Comparison of ENCODE assay signal across 1 cellular context in genomic region chr6:34526241-34526972, GRCh38.
TF ChIP-seq lines count a peak whose summit lies in the region.

No MANE protein-coding gene starts in this region.

TF ChIP-seq in K562, 482 proteins besides CTCF, POLR2A, EP300 and RAD21 (continued from another document):
- TF ChIP-seq REST (CRISPR knock-in tag; IDR thresholded peaks at IDR 0.05; ENCODE audit: low read depth) (no peak), THAP7 (CRISPR knock-in tag; IDR thresholded peaks at IDR 0.05) (no peak), MEF2A (IDR thresholded peaks at IDR 0.05; ENCODE audit: control insufficient read depth, low read depth, low read length) (no peak), ZNF124 (CRISPR knock-in tag; IDR thresholded peaks at IDR 0.05) (no peak), ERF (CRISPR knock-in tag; IDR thresholded peaks at IDR 0.05) (0 out of 2 replicates have a peak, but pooled peaks have one; percentile 20), NFYB (IDR thresholded peaks at IDR 0.05; ENCODE audit: extremely low read depth, insufficient read length) (no peak), LARP7 (IDR thresholded peaks at IDR 0.05) (no peak), ZBTB7A (IDR thresholded peaks at IDR 0.05; ENCODE audit: borderline replicate concordance, control insufficient read depth, low read depth, low read length) (peak; percentile 23; the same call in 1 of the 2 replicates), ID3 (CRISPR knock-in tag; IDR thresholded peaks at IDR 0.05) (no peak), ID3 (tag; IDR thresholded peaks at IDR 0.05) (0 out of 2 replicates have a peak, but pooled peaks have one; percentile 15), CC2D1A (IDR thresholded peaks at IDR 0.05) (no peak), ZNF3 (CRISPR knock-in tag; IDR thresholded peaks at IDR 0.05) (no peak), SREBF1 (IDR thresholded peaks at IDR 0.05; ENCODE audit: borderline replicate concordance, low read depth, low read length) (no peak), MECOM (CRISPR knock-in tag; IDR thresholded peaks at IDR 0.05) (no peak), NCOA1 (IDR thresholded peaks at IDR 0.05; ENCODE audit: low read depth) (no peak), ARID2 (IDR thresholded peaks at IDR 0.05) (no peak), ZNF589 (CRISPR knock-in tag; IDR thresholded peaks at IDR 0.05; ENCODE audit: low read depth) (0 out of 2 replicates have a peak, but pooled peaks have one; percentile 6), NONO (IDR thresholded peaks at IDR 0.05; ENCODE audit: low read depth in 2 of 2, low read length in 1 of 2) (no peak), SUPT5H (IDR thresholded peaks at IDR 0.05) (0 out of 2 replicates have a peak, but pooled peaks have one; percentile 3), KAT2B (IDR thresholded peaks at IDR 0.05; ENCODE audit: low read depth, low read length) (no peak), TSC22D4 (tag; IDR thresholded peaks at IDR 0.05) (no peak), DPF2 (IDR thresholded peaks at IDR 0.05) (no peak), BCLAF1 (IDR thresholded peaks at IDR 0.05; ENCODE audit: borderline replicate concordance in 1 of 2, control insufficient read depth in 1 of 2, low read depth in 2 of 2, low read length in 1 of 2) (no peak), HSF4 (CRISPR knock-in tag; IDR thresholded peaks at IDR 0.05; ENCODE audit: borderline replicate concordance) (0 out of 2 replicates have a peak, but pooled peaks have one; percentile 4), TEAD1 (CRISPR knock-in tag; IDR thresholded peaks at IDR 0.05) (no peak), SMAD4 (CRISPR knock-in tag; conservative IDR thresholded peaks at IDR 0.05) (peak; percentile 57; the same call in 1 of the 2 replicates), ZKSCAN8 (CRISPR knock-in tag; IDR thresholded peaks at IDR 0.05) (no peak), ZNF584 (CRISPR knock-in tag; IDR thresholded peaks at IDR 0.05; ENCODE audit: low read depth) (no peak), ZNF76 (CRISPR knock-in tag; IDR thresholded peaks at IDR 0.05; ENCODE audit: borderline replicate concordance) (0 out of 2 replicates have a peak, but pooled peaks have one; percentile 40), KAT8 (IDR thresholded peaks at IDR 0.05; ENCODE audit: low read depth) (no peak), ZNF175 (CRISPR knock-in tag; IDR thresholded peaks at IDR 0.05; ENCODE audit: low read depth) (0 out of 2 replicates have a peak, but pooled peaks have one; percentile 33), NR4A1 (CRISPR knock-in tag; IDR thresholded peaks at IDR 0.05) (no peak), NR4A1 (tag; IDR thresholded peaks at IDR 0.05) (0 out of 2 replicates have a peak, but pooled peaks have one; percentile 40), TAL1 (IDR thresholded peaks at IDR 0.05) (no peak), RFX1 (IDR thresholded peaks at IDR 0.05) (no peak), RBM39 (optimal IDR thresholded peaks at IDR 0.05; ENCODE audit: low read depth, low read length) (no peak), ZNF507 (tag; conservative IDR thresholded peaks at IDR 0.05) (no peak), CBX3 (IDR thresholded peaks at IDR 0.05; ENCODE audit: borderline replicate concordance in 1 of 2, low read length in 2 of 2) (no peak)
- TF ChIP-seq, protein P1, sequence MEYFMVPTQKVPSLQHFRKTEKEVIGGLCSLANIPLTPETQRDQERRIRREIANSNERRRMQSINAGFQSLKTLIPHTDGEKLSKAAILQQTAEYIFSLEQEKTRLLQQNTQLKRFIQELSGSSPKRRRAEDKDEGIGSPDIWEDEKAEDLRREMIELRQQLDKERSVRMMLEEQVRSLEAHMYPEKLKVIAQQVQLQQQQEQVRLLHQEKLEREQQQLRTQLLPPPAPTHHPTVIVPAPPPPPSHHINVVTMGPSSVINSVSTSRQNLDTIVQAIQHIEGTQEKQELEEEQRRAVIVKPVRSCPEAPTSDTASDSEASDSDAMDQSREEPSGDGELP (CRISPR knock-in tag; IDR thresholded peaks at IDR 0.05; ENCODE audit: borderline replicate concordance) = no peak; the same call in 1 of the 2 replicates
- TF ChIP-seq, protein P2, sequence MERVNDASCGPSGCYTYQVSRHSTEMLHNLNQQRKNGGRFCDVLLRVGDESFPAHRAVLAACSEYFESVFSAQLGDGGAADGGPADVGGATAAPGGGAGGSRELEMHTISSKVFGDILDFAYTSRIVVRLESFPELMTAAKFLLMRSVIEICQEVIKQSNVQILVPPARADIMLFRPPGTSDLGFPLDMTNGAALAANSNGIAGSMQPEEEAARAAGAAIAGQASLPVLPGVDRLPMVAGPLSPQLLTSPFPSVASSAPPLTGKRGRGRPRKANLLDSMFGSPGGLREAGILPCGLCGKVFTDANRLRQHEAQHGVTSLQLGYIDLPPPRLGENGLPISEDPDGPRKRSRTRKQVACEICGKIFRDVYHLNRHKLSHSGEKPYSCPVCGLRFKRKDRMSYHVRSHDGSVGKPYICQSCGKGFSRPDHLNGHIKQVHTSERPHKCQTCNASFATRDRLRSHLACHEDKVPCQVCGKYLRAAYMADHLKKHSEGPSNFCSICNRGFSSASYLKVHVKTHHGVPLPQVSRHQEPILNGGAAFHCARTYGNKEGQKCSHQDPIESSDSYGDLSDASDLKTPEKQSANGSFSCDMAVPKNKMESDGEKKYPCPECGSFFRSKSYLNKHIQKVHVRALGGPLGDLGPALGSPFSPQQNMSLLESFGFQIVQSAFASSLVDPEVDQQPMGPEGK (CRISPR knock-in tag; IDR thresholded peaks at IDR 0.05; ENCODE audit: borderline replicate concordance) = no peak
- TF ChIP-seq, protein P3, sequence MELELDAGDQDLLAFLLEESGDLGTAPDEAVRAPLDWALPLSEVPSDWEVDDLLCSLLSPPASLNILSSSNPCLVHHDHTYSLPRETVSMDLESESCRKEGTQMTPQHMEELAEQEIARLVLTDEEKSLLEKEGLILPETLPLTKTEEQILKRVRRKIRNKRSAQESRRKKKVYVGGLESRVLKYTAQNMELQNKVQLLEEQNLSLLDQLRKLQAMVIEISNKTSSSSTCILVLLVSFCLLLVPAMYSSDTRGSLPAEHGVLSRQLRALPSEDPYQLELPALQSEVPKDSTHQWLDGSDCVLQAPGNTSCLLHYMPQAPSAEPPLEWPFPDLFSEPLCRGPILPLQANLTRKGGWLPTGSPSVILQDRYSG (tag; conservative IDR thresholded peaks at IDR 0.05; ENCODE audit: low read depth) = no peak
- TF ChIP-seq, protein P4, sequence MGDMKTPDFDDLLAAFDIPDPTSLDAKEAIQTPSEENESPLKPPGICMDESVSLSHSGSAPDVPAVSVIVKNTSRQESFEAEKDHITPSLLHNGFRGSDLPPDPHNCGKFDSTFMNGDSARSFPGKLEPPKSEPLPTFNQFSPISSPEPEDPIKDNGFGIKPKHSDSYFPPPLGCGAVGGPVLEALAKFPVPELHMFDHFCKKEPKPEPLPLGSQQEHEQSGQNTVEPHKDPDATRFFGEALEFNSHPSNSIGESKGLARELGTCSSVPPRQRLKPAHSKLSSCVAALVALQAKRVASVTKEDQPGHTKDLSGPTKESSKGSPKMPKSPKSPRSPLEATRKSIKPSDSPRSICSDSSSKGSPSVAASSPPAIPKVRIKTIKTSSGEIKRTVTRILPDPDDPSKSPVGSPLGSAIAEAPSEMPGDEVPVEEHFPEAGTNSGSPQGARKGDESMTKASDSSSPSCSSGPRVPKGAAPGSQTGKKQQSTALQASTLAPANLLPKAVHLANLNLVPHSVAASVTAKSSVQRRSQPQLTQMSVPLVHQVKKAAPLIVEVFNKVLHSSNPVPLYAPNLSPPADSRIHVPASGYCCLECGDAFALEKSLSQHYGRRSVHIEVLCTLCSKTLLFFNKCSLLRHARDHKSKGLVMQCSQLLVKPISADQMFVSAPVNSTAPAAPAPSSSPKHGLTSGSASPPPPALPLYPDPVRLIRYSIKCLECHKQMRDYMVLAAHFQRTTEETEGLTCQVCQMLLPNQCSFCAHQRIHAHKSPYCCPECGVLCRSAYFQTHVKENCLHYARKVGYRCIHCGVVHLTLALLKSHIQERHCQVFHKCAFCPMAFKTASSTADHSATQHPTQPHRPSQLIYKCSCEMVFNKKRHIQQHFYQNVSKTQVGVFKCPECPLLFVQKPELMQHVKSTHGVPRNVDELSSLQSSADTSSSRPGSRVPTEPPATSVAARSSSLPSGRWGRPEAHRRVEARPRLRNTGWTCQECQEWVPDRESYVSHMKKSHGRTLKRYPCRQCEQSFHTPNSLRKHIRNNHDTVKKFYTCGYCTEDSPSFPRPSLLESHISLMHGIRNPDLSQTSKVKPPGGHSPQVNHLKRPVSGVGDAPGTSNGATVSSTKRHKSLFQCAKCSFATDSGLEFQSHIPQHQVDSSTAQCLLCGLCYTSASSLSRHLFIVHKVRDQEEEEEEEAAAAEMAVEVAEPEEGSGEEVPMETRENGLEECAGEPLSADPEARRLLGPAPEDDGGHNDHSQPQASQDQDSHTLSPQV (IDR thresholded peaks at IDR 0.05) = peak; percentile 80
- TF ChIP-seq, protein P5, sequence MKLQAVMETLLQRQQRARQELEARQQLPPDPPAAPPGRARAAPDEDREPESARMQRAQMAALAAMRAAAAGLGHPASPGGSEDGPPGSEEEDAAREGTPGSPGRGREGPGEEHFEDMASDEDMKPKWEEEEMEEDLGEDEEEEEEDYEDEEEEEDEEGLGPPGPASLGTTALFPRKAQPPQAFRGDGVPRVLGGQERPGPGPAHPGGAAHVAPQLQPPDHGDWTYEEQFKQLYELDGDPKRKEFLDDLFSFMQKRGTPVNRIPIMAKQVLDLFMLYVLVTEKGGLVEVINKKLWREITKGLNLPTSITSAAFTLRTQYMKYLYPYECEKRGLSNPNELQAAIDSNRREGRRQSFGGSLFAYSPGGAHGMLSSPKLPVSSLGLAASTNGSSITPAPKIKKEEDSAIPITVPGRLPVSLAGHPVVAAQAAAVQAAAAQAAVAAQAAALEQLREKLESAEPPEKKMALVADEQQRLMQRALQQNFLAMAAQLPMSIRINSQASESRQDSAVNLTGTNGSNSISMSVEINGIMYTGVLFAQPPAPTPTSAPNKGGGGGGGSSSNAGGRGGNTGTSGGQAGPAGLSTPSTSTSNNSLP (IDR thresholded peaks at IDR 0.05; ENCODE audit: borderline replicate concordance, low read depth, low read length) = no peak
- TF ChIP-seq, protein P6, sequence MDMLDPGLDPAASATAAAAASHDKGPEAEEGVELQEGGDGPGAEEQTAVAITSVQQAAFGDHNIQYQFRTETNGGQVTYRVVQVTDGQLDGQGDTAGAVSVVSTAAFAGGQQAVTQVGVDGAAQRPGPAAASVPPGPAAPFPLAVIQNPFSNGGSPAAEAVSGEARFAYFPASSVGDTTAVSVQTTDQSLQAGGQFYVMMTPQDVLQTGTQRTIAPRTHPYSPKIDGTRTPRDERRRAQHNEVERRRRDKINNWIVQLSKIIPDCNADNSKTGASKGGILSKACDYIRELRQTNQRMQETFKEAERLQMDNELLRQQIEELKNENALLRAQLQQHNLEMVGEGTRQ (CRISPR knock-in tag; IDR thresholded peaks at IDR 0.05) = no peak
